18 cellular contexts compared by ENCODE assay signal in the genomic region with DNA sequence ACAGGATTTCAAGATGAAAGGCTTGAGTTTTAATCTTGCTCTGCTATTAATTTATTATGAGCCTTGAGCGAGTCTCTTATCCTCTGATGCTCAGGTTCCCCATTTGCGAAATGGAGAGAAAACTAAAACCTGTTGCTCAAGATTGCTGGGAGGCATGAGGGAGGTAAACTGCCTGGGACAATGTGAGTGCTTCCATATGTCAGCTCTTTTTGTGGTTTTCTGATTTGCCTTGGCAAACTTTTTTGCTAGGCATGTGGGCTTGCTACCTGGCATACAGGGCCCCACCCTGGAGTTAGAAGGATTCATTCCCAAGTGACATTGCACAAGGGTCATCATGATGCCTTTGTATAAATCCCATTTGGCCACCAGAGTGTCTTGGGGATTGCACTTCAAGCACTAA.
"Had no signal": no experiment of that assay in that cellular context is flagged by ENCODE, and none has a peak within 500 bp of the region (broad histone marks: within the 10 kb centered on the region; RNA-seq: fewer than 3 reads in every experiment).

No MANE protein-coding gene starts in this region.

- FAIRE-seq: colon had no signal

- H3K36me3 ChIP-seq: breast epithelium, esophagus squamous epithelium, suprapubic skin, tibial nerve had no signal

- DNase-seq: activated CD8-positive, alpha-beta memory T cell treated with anti-CD3 and anti-CD28 coated beads, Interleukin-2, amount 50 U/mL, for 4 hours; activated naive CD4-positive, alpha-beta T cell; activated T-cell treated with anti-CD3 and anti-CD28 coated beads, Interleukin-2, amount 50 U/mL, for 4 hours; amniotic stem cell; effector memory CD4-positive, alpha-beta T cell; esophagus squamous epithelium; foreskin fibroblast; mesenchymal stem cell; mucosa of descending colon; naive B cell; occipital lobe; stimulated activated CD4-positive, alpha-beta T cell treated with anti-CD3 and anti-CD28 coated beads, Interleukin-12 subunit alpha, Interleukin-12 subunit beta, amount 100 ng/mL, for 4 hours; T1000 had no signal

- H3K4me3 ChIP-seq: breast epithelium, esophagus squamous epithelium, mucosa of descending colon, suprapubic skin, tibial nerve had no signal

- H3K9me3 ChIP-seq: breast epithelium, esophagus squamous epithelium, mucosa of descending colon, suprapubic skin, tibial nerve had no signal

- H3K4me1 ChIP-seq: breast epithelium had no signal

- ATAC-seq: activated T-cell treated with anti-CD3 and anti-CD28 coated beads, Interleukin-2, amount 50 U/mL, for 4 hours; mucosa of descending colon; WTC11 had no signal

- H3K27ac ChIP-seq: breast epithelium, suprapubic skin, tibial nerve had no signal

- H3K27me3 ChIP-seq: breast epithelium, esophagus squamous epithelium, suprapubic skin, tibial nerve had no signal
